8 cellular contexts compared by ENCODE assay signal in genomic region chr19:28878862-28879566, GRCh38.
DNase-seq lines count a peak whose midpoint lies in the region; ATAC-seq and TF ChIP-seq lines count a peak whose summit lies in the region.

No MANE protein-coding gene starts in this region.

- H3K27ac ChIP-seq in MM.1S (ENCODE audit: low read length), result no peak overlapping the region

- H3K36me3 ChIP-seq in MM.1S (replicated peaks; ENCODE audit: insufficient read depth, low read length), result no peaks in the 10 kb centered on the region

- H3K36me3 Mint-ChIP-seq in activated naive CD8-positive, alpha-beta T cell treated with anti-CD3 and anti-CD28 coated beads for 36 hours, result no peaks in the 10 kb centered on the region

- peaks cover 5% of the 10 kb centered on the region for H3K27me3 ChIP-seq in MM.1S (replicated peaks; ENCODE audit: insufficient read depth, low read length)

- H3K27me3 Mint-ChIP-seq in activated naive CD8-positive, alpha-beta T cell treated with anti-CD3 and anti-CD28 coated beads for 36 hours, result peaks cover 3% of the 10 kb centered on the region

- peak; percentile 25 to 47 for ATAC-seq in left cardiac atrium
- ATAC-seq in GM18861 (IDR thresholded peaks at IDR 0.05; ENCODE audit: unreplicated experiment), result no peak
- ATAC-seq in GM19324 (IDR thresholded peaks at IDR 0.05; ENCODE audit: low FRiP score, unreplicated experiment), result no peak

- no peaks in the 10 kb centered on the region for H3K9me3 ChIP-seq in MM.1S (replicated peaks; ENCODE audit: insufficient read depth, low read length)

- H3K4me3 Mint-ChIP-seq in activated naive CD8-positive, alpha-beta T cell treated with anti-CD3 and anti-CD28 coated beads for 36 hours, result no peak overlapping the region

- H3K9me3 Mint-ChIP-seq in activated naive CD8-positive, alpha-beta T cell treated with anti-CD3 and anti-CD28 coated beads for 36 hours, result no peaks in the 10 kb centered on the region

- H3K4me2 ChIP-seq in MM.1S (ENCODE audit: low read depth, low read length), result no peak overlapping the region

- H3K9me2 ChIP-seq in MM.1S (replicated peaks; ENCODE audit: insufficient read depth, low read length), result no peaks in the 10 kb centered on the region

- intact Hi-C loops in left cardiac atrium (cut with DNase I), result loop anchor here (1.0 to 5.0 kb wide), 4 partner anchors 142 to 412 kb away; no protein-coding TSS in a partner anchor

- H3K4me1 ChIP-seq in MM.1S (ENCODE audit: low read length), result no peaks in the 10 kb centered on the region

- DNase-seq in GDM1 (lab: John Stamatoyannopoulos, UW) (peak; percentile 24), MM.1S (peak; percentile 79), SK-N-DZ (ENCODE audit: low spot score) (peak; percentile 56), left cardiac atrium (peak; percentile 71), renal cortical epithelial cell (ENCODE audit: low read depth) (peak; percentile 59)
- DNase-seq in activated naive CD8-positive, alpha-beta T cell treated with anti-CD3 and anti-CD28 coated beads for 36 hours, result peak; percentile 38

- H3K27ac Mint-ChIP-seq in activated naive CD8-positive, alpha-beta T cell treated with anti-CD3 and anti-CD28 coated beads for 36 hours, result no peak overlapping the region

- no peaks in the 10 kb centered on the region for H4K20me1 ChIP-seq in MM.1S (ENCODE audit: insufficient read depth, low read length)

- no peak overlapping the region for H2AFZ ChIP-seq in MM.1S (ENCODE audit: low read length)

- H3F3A ChIP-seq in MM.1S (ENCODE audit: insufficient read depth, low read length), result no peaks in the 10 kb centered on the region

- no peak overlapping the region for H3K9ac ChIP-seq in MM.1S (ENCODE audit: low read length)

- H3K4me1 Mint-ChIP-seq in activated naive CD8-positive, alpha-beta T cell treated with anti-CD3 and anti-CD28 coated beads for 36 hours, result no peaks in the 10 kb centered on the region

- peak; percentile 65 for TF ChIP-seq CTCF in MM.1S (IDR thresholded peaks at IDR 0.05; ENCODE audit: low read length)

- H3K4me3 ChIP-seq in MM.1S (ENCODE audit: low read length), result no peak overlapping the region

- H3K79me2 ChIP-seq in MM.1S (ENCODE audit: low read length), result no peaks in the 10 kb centered on the region

Comparison
In these comparisons a context has a peak if more than half of its experiments do, and no peak if none do; other contexts are left out.
1. DNase-seq: peak in every context shown above with its lines; median percentile 79 in MM.1S; 71 in left cardiac atrium; 59 in renal cortical epithelial cell; 56 in SK-N-DZ; 38 in activated naive CD8-positive, alpha-beta T cell treated with anti-CD3 and anti-CD28 coated beads for 36 hours; 24 in GDM1.
2. ATAC-seq: peak in left cardiac atrium (2 of 2); none in GM18861 (single experiment) and GM19324 (single experiment).